Comparison of ENCODE assay signal across 9 cellular contexts in the genomic region with DNA sequence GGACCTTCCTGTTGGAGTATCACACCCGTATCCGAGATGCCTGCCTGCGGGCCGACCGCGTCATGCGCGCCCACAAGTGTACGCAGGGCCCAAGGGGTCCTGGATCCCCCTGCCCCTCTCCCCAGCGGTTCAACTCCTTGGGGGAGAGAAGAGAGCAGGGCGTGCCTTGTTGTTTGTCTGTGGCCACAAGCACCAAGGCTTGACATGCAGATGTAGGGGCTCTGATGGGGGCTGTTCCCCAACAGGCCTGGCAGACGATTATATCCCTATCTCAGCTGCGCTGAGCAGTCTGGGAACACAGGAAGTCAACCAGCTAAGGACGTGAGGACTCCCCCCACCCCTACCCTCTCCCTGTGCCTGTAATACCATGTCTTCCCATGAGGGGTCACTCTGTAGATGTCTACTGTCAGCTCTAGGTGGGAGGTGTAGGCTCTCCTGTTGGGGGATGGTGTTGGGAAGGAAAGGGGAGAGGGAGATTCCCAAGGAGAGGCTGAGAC. TPM values are rescaled to one million over a fixed set of nuclear protein-coding genes. Genes with fewer than 3 reads are reported as not detected.
DNase-seq lines count a peak whose midpoint lies in the region; ATAC-seq and TF ChIP-seq lines count a peak whose summit lies in the region.
"Had no signal": no experiment of that assay in that cellular context is flagged by ENCODE, and none has a peak within 500 bp of the region (broad histone marks: within the 10 kb centered on the region; RNA-seq: fewer than 3 reads in every experiment).

No MANE protein-coding gene starts in this region.

- no peaks in the 10 kb centered on the region for H3K9me3 ChIP-seq in osteoblast (ENCODE audit: low read depth, low read length)
- no peaks in the 10 kb centered on the region for H3K9me3 ChIP-seq in effector memory CD4-positive, alpha-beta T cell (ENCODE audit: control insufficient read depth, low read length)

- H2AFZ ChIP-seq in osteoblast (ENCODE audit: low read length), result no peak overlapping the region
- H2AFZ ChIP-seq: parathyroid adenoma had no signal

- TF ChIP-seq CTCF in NB4 (IDR thresholded peaks at IDR 0.05; ENCODE audit: low read depth, low read length), result peak; percentile 83
- TF ChIP-seq CTCF in cardiac fibroblast (IDR thresholded peaks at IDR 0.05; ENCODE audit: low read depth, low read length), result peak; percentile 62
- TF ChIP-seq CTCF in osteoblast (IDR thresholded peaks at IDR 0.05; ENCODE audit: extremely low read depth, low read depth, low read length), result peak; percentile 46

- H3K27me3 ChIP-seq in osteoblast (ENCODE audit: insufficient read depth, low read length), result no peaks in the 10 kb centered on the region
- no peaks in the 10 kb centered on the region for H3K27me3 ChIP-seq in effector memory CD4-positive, alpha-beta T cell (replicated peaks; ENCODE audit: control insufficient read depth, insufficient read depth, low read length, poor library complexity, severe bottlenecking)

- H3K27ac ChIP-seq in osteoblast (ENCODE audit: low read depth, low read length), result no peak overlapping the region
- no peak overlapping the region for H3K27ac ChIP-seq in effector memory CD4-positive, alpha-beta T cell (ENCODE audit: insufficient read depth, low read length, poor library complexity, severe bottlenecking)
- H3K27ac ChIP-seq: parathyroid adenoma had no signal

- ATAC-seq in HG03097 (IDR thresholded peaks at IDR 0.05; ENCODE audit: low FRiP score, unreplicated experiment), result no peak

- no peak overlapping the region for H3K4me2 ChIP-seq in osteoblast (ENCODE audit: insufficient read depth, low read length)

- H3K4me1 ChIP-seq in osteoblast (ENCODE audit: insufficient read depth, low read length), result peaks cover 7% of the 10 kb centered on the region
- peaks cover 12% of the 10 kb centered on the region for H3K4me1 ChIP-seq in effector memory CD4-positive, alpha-beta T cell (ENCODE audit: control insufficient read depth, insufficient read depth, low read length, poor library complexity, severe bottlenecking)

- TF ChIP-seq POLR2A in NB4 (IDR thresholded peaks at IDR 0.05; ENCODE audit: extremely low read depth, insufficient read length), result no peak

- peaks cover 51% of the 10 kb centered on the region for H3K36me3 ChIP-seq in osteoblast (ENCODE audit: insufficient read depth, low read length)
- H3K36me3 ChIP-seq in effector memory CD4-positive, alpha-beta T cell (ENCODE audit: control insufficient read depth, insufficient read depth, low read length), result peaks cover 57% of the 10 kb centered on the region

- H3K4me3 ChIP-seq in NB4 (ENCODE audit: low read depth, low read length) (no peak overlapping the region), cardiac fibroblast (replicated peaks in 1 of 2; ENCODE audit: low read depth in 2 of 2, low read length in 2 of 2) (no peak overlapping the region), osteoblast (ENCODE audit: insufficient read depth, low read length) (no peak overlapping the region)
- no peak overlapping the region for H3K4me3 ChIP-seq in effector memory CD4-positive, alpha-beta T cell (ENCODE audit: insufficient read depth, low read depth, low read length, poor library complexity, severe bottlenecking)

- DNase-seq in NCI-H526 (lab: John Stamatoyannopoulos, UW) (peak; percentile 50 to 73), NCI-H526 treated with DMSO at 0.1 percent for 48 hours (lab: John Stamatoyannopoulos, UW) (no peak), NB4 (ENCODE audit: low read depth) (peak; percentile 71), cardiac fibroblast (ENCODE audit: low read depth in 2 of 2) (peak in 1 of 2 donors; percentile 51), osteoblast (ENCODE audit: insufficient read length, low spot score, missing footprints) (peak; percentile 76), NCI-H1417 treated with DMSO at 0.1 percent for 48 hours (lab: John Stamatoyannopoulos, UW) (no peak)
- DNase-seq in effector memory CD4-positive, alpha-beta T cell, result no peak

- H4K20me1 ChIP-seq in osteoblast (ENCODE audit: insufficient read depth, low read length), result peaks cover 38% of the 10 kb centered on the region

- peaks cover 33% of the 10 kb centered on the region for H3K79me2 ChIP-seq in osteoblast (ENCODE audit: insufficient read depth, low read length)
- H3K79me2 ChIP-seq: parathyroid adenoma had no signal

RNA-seq across cellular contexts. Expression of gene CFL1, which starts 6.8 kb away (rescaled TPM):
- 607 and 704 TPM in 2 replicates for total RNA-seq in osteoblast

RNA-seq across cellular contexts. Expression of gene MUS81, which starts 9.1 kb away (rescaled TPM):
- total RNA-seq in osteoblast, result 50.1 and 53.6 TPM in 2 replicates

RNA-seq across cellular contexts. Expression of gene SNX32, which starts 17.4 kb away (rescaled TPM):
- 1.1 and 1.5 TPM in 2 replicates for total RNA-seq in osteoblast

RNA-seq across cellular contexts. Expression of gene EFEMP2, which starts 21.5 kb away (rescaled TPM):
- total RNA-seq in osteoblast, result 81.6 and 94.8 TPM in 2 replicates

RNA-seq across cellular contexts. Expression of gene CTSW, which starts 28.5 kb away (rescaled TPM):
- not detected in 2 replicates for total RNA-seq in osteoblast

Comparison
In these comparisons a context has a peak if more than half of its experiments do, and no peak if none do; other contexts are left out.
1. DNase-seq: peak in NCI-H526 (2 of 2), NB4 (single experiment) and osteoblast (single experiment); none in NCI-H526 treated with DMSO at 0.1 percent for 48 hours (single experiment), effector memory CD4-positive, alpha-beta T cell (0 of 3) and NCI-H1417 treated with DMSO at 0.1 percent for 48 hours (single experiment).
2. Peak in every context shown above with its lines, with median percentiles within 50 percentile points of each other: CTCF ChIP-seq.